ENCODE assay signal across 11 cellular contexts in genomic region chr1:169694304-169694703, GRCh38. TPM values are rescaled to one million over a fixed set of nuclear protein-coding genes. Genes with fewer than 3 reads are reported as not detected.
A peak's percentile ranks its signal among the peaks of the same experiment; 100 is the strongest.
DNase-seq lines count a peak whose midpoint lies in the region; ATAC-seq and TF ChIP-seq lines count a peak whose summit lies in the region.
"Had no signal": no experiment of that assay in that cellular context is flagged by ENCODE, and none has a peak within 500 bp of the region (broad histone marks: within the 10 kb centered on the region; RNA-seq: fewer than 3 reads in every experiment).

No MANE protein-coding gene starts in this region.

- H3K9me3 ChIP-seq in PC-3 (ENCODE audit: low read length), result no peaks in the 10 kb centered on the region
- no peaks in the 10 kb centered on the region for H3K9me3 ChIP-seq in left ventricle myocardium inferior (replicated peaks)

- peaks cover 80 to 97% (median 86%) of the 10 kb centered on the region in 3 donors for H3K4me1 Mint-ChIP-seq in naive B cell

- no peaks in the 10 kb centered on the region for H3K9me3 Mint-ChIP-seq in naive B cell

- BruUV-seq in PC-3 (replicated peaks; lab: Mats Ljungman, UMichigan), result no TSS peak

- DNase-seq in NCI-H1105 treated with DMSO at 0.1 percent for 48 hours (lab: John Stamatoyannopoulos, UW) (peak; percentile 20), NCI-H1105 (lab: John Stamatoyannopoulos, UW) (no peak), PC-3 (peak; percentile 12), naive B cell (peak; percentile 29), left ventricle myocardium inferior (no peak), T-helper 9 cell (no peak), NCI-H510A treated with DMSO at 0.1 percent for 48 hours (lab: John Stamatoyannopoulos, UW) (no peak)
- DNase-seq: NCI-H187 treated with DMSO at 0.1 percent for 48 hours; stimulated activated CD4-positive, alpha-beta T cell treated with anti-CD3 and anti-CD28 coated beads, Interleukin-2, amount 100 ng/mL, for 48 hours had no signal

- no peaks in the 10 kb centered on the region for H4K20me1 ChIP-seq in PC-3 (ENCODE audit: low read length)

- no peak overlapping the region for H3K4me2 ChIP-seq in PC-3 (ENCODE audit: low read length)

- no peaks in the 10 kb centered on the region for H3F3A ChIP-seq in PC-3 (ENCODE audit: low read length, unreplicated experiment)

- H3K9me2 ChIP-seq in PC-3 (replicated peaks; ENCODE audit: low read length), result no peaks in the 10 kb centered on the region

- no peak overlapping the region for H3K9ac ChIP-seq in PC-3 (ENCODE audit: low read length)

- H3K27ac Mint-ChIP-seq in naive B cell, result peak overlapping the region in 5 of 6 donors; percentile 88 to 99 (median 96)

- no peaks in the 10 kb centered on the region for H3K79me2 ChIP-seq in PC-3 (ENCODE audit: low read length)

- H2AFZ ChIP-seq in PC-3 (ENCODE audit: low read length), result peak overlapping the region; percentile 11; the same call in 1 of the 2 replicates

- H3K4me1 ChIP-seq in PC-3 (ENCODE audit: insufficient read depth, low read length) (peaks cover 10% of the 10 kb centered on the region), left ventricle myocardium inferior (no peaks in the 10 kb centered on the region)

- H3K4me3 Mint-ChIP-seq in naive B cell, result peak overlapping the region; percentile 58 to 88 (median 72)

- H3K4me3 ChIP-seq in PC-3 (ENCODE audit: low read length), result no peak overlapping the region
- H3K4me3 ChIP-seq in left ventricle myocardium inferior, result no peak overlapping the region

- no peaks in the 10 kb centered on the region for H3K36me3 ChIP-seq in PC-3 (ENCODE audit: low read depth, low read length)
- H3K36me3 ChIP-seq in left ventricle myocardium inferior, result no peaks in the 10 kb centered on the region

- TF ChIP-seq CTCF in PC-3 (conservative IDR thresholded peaks at IDR 0.05; ENCODE audit: low read depth, low read length), result peak; percentile 43
- TF ChIP-seq CTCF in left ventricle myocardium inferior (IDR thresholded peaks at IDR 0.05; ENCODE audit: borderline replicate concordance), result no peak

- ATAC-seq in GM21825 (IDR thresholded peaks at IDR 0.05; ENCODE audit: unreplicated experiment) (peak; percentile 34), PC-3 (no peak), naive B cell (ENCODE audit: low read depth in 2 of 2) (peak; percentile 17 to 31)

- POLR2A ChIA-PET in PC-3 (lab: Charles Lee; ENCODE audit: unreplicated experiment), result no interaction called here

- H3K27me3 ChIP-seq in PC-3 (ENCODE audit: low read length) (no peaks in the 10 kb centered on the region), left ventricle myocardium inferior (ENCODE audit: low read depth) (peaks cover 15% of the 10 kb centered on the region)

- H3K27me3 Mint-ChIP-seq in naive B cell, result no peaks in the 10 kb centered on the region

- peaks cover 46 to 51% of the 10 kb centered on the region in 2 donors for H3K36me3 Mint-ChIP-seq in naive B cell

- no peak overlapping the region for H3K27ac ChIP-seq in PC-3 (ENCODE audit: low read length)
- no peak overlapping the region for H3K27ac ChIP-seq in left ventricle myocardium inferior (replicated peaks)
- H3K27ac ChIP-seq: 22Rv1 had no signal

- CTCF ChIA-PET in PC-3 (lab: Charles Lee), result interaction anchor here (1.0 kb wide), 1 partner anchor 108 kb away, joined by 5 read pairs; no protein-coding TSS in a partner anchor

- intact Hi-C loops in PC-3 (cut with micrococcal nuclease) (no loop called here), left ventricle myocardium inferior (cut with micrococcal nuclease) (no loop called here)

RNA-seq across cellular contexts. Expression of gene SELL, which starts 17.1 kb away (rescaled TPM):
- 0.69 and 1.2 TPM in 2 replicates for total RNA-seq in PC-3 (2014; rRNA removed)
- polyA plus RNA-seq in naive B cell (ENCODE audit: low read depth in 6 of 6), result 1,000 to 10,000 TPM; 1,749 to 3,838 (median 2,128) TPM
- 1.2 TPM for total RNA-seq in left ventricle myocardium inferior

RNA-seq across cellular contexts. Expression of gene SELE, which starts 39.6 kb away (rescaled TPM):
- 0.17 TPM in 1 of 2 replicates, not detected in the other for total RNA-seq in PC-3 (2014; rRNA removed)
- under 1 TPM in 1 of 6 donors, not detected in 5; 0.09 TPM for polyA plus RNA-seq in naive B cell (ENCODE audit: low read depth in 6 of 6)
- total RNA-seq in left ventricle myocardium inferior, result 0.44 TPM

Comparison
In these comparisons a context has a peak if more than half of its experiments do, and no peak if none do; other contexts are left out.
1. DNase-seq: peak in NCI-H1105 treated with DMSO at 0.1 percent for 48 hours (single experiment), PC-3 (single experiment) and naive B cell (single experiment); none in NCI-H1105 (single experiment), left ventricle myocardium inferior (single experiment), T-helper 9 cell (single experiment) and NCI-H510A treated with DMSO at 0.1 percent for 48 hours (single experiment).